Comparison of ENCODE assay signal across 13 cellular contexts in genomic region chr9:134175808-134176598, GRCh38. TPM values are rescaled to one million over a fixed set of nuclear protein-coding genes. Genes with fewer than 3 reads are reported as not detected.
DNase-seq lines count a peak whose midpoint lies in the region; ATAC-seq and TF ChIP-seq lines count a peak whose summit lies in the region.
"Had no signal": no experiment of that assay in that cellular context is flagged by ENCODE, and none has a peak within 500 bp of the region (broad histone marks: within the 10 kb centered on the region; RNA-seq: fewer than 3 reads in every experiment).

No MANE protein-coding gene starts in this region.

- H3K4me3 ChIP-seq in OCI-LY3 (ENCODE audit: low read length) = peak overlapping the region; percentile 63
- H3K4me3 ChIP-seq in gastroesophageal sphincter = no peak overlapping the region
- H3K4me3 ChIP-seq in osteoblast (ENCODE audit: insufficient read depth, low read length) = no peak overlapping the region
- H3K4me3 ChIP-seq: tibial artery had no signal

- 80% methylated on average over 2 of the region's 35 CpGs; no CpG with 5 or more reads in 1 of the 2 donors for WGBS in gastroesophageal sphincter (ENCODE audit: low coverage in 1 of 2), 2 donors

- peaks cover 16% of the 10 kb centered on the region for H3K27me3 ChIP-seq in OCI-LY3 (ENCODE audit: low read depth, low read length)
- peaks cover 50% of the 10 kb centered on the region for H3K27me3 ChIP-seq in gastroesophageal sphincter
- H3K27me3 ChIP-seq in osteoblast (ENCODE audit: insufficient read depth, low read length) = peaks cover 18% of the 10 kb centered on the region

- DNase-seq in AG09319 (ENCODE audit: extremely low read depth, low read depth) = no peak
- peak; percentile 68 for DNase-seq in osteoblast (ENCODE audit: insufficient read length, low spot score, missing footprints)
- no peak for DNase-seq in cerebellar cortex (ENCODE audit: low spot score)
- DNase-seq in NCI-H187 (lab: John Stamatoyannopoulos, UW) = no peak
- DNase-seq: activated CD8-positive, alpha-beta memory T cell treated with anti-CD3 and anti-CD28 coated beads, Interleukin-2, amount 50 U/mL, for 4 hours; effector memory CD8-positive, alpha-beta T cell; tibial artery had no signal

- H3K79me2 ChIP-seq in OCI-LY3 (ENCODE audit: low read length) (no peaks in the 10 kb centered on the region), osteoblast (ENCODE audit: insufficient read depth, low read length) (no peaks in the 10 kb centered on the region)

- H3K4me2 ChIP-seq in OCI-LY3 (ENCODE audit: low read length) (peak overlapping the region; percentile 52), osteoblast (ENCODE audit: insufficient read depth, low read length) (no peak overlapping the region)

- H3K27ac ChIP-seq in OCI-LY3 (ENCODE audit: low read length) (no peak overlapping the region), gastroesophageal sphincter (no peak overlapping the region), osteoblast (ENCODE audit: low read depth, low read length) (no peak overlapping the region)
- H3K27ac ChIP-seq: tibial artery had no signal

- TF ChIP-seq POLR2A in gastroesophageal sphincter (IDR thresholded peaks at IDR 0.05) = no peak

- no peak for ATAC-seq in gastroesophageal sphincter
- no peak for ATAC-seq in HG02798 (IDR thresholded peaks at IDR 0.05; ENCODE audit: poor library complexity, unreplicated experiment)
- ATAC-seq in GM18870 (IDR thresholded peaks at IDR 0.05; ENCODE audit: unreplicated experiment) = no peak
- ATAC-seq: effector memory CD8-positive, alpha-beta T cell had no signal

- H3K9me3 ChIP-seq in OCI-LY3 (ENCODE audit: insufficient read depth, low read length) (no peaks in the 10 kb centered on the region), gastroesophageal sphincter (no peaks in the 10 kb centered on the region), osteoblast (ENCODE audit: low read depth, low read length) (no peaks in the 10 kb centered on the region)
- H3K9me3 ChIP-seq: tibial artery had no signal

- peak overlapping the region; percentile 17; the same call in 1 of the 2 replicates for H3K9ac ChIP-seq in OCI-LY3 (ENCODE audit: low read length)

- peaks cover 31% of the 10 kb centered on the region for H3K4me1 ChIP-seq in OCI-LY3 (ENCODE audit: low read length)
- peaks cover 0 to 32% (median 0%) of the 10 kb centered on the region in 3 donors for H3K4me1 ChIP-seq in gastroesophageal sphincter
- H3K4me1 ChIP-seq in osteoblast (ENCODE audit: insufficient read depth, low read length) = peaks cover 16% of the 10 kb centered on the region

- no peak overlapping the region for H2AFZ ChIP-seq in OCI-LY3 (ENCODE audit: low read depth, low read length)
- H2AFZ ChIP-seq in osteoblast (ENCODE audit: low read length) = no peak overlapping the region

- H4K20me1 ChIP-seq in OCI-LY3 (ENCODE audit: insufficient read depth, low read length) = no peaks in the 10 kb centered on the region
- H4K20me1 ChIP-seq in osteoblast (ENCODE audit: insufficient read depth, low read length) = no peaks in the 10 kb centered on the region

- H3K36me3 ChIP-seq in OCI-LY3 (replicated peaks; ENCODE audit: low read depth, low read length) (no peaks in the 10 kb centered on the region), gastroesophageal sphincter (no peaks in the 10 kb centered on the region), osteoblast (ENCODE audit: insufficient read depth, low read length) (no peaks in the 10 kb centered on the region)
- H3K36me3 ChIP-seq: tibial artery had no signal

- no peak for TF ChIP-seq EP300 in gastroesophageal sphincter (IDR thresholded peaks at IDR 0.05)

- TF ChIP-seq CTCF in AG09319 (IDR thresholded peaks at IDR 0.05; ENCODE audit: low read depth, low read length) = peak; percentile 2; the same call in 1 of the 2 replicates
- TF ChIP-seq CTCF in OCI-LY3 (IDR thresholded peaks at IDR 0.05; ENCODE audit: low read depth, low read length) = no peak
- TF ChIP-seq CTCF in gastroesophageal sphincter (IDR thresholded peaks at IDR 0.05) = peak in 3 of 4 experiments; percentile 31 to 64 (median 40)
- TF ChIP-seq CTCF in osteoblast (IDR thresholded peaks at IDR 0.05; ENCODE audit: extremely low read depth, low read depth, low read length) = no peak

RNA-seq across cellular contexts. Expression of gene RNU6ATAC, which starts 11.6 kb away (rescaled TPM):
- not detected for total RNA-seq in gastroesophageal sphincter
- not detected in 2 replicates for total RNA-seq in osteoblast
- total RNA-seq: M059J, NCI-H460 had no signal

RNA-seq across cellular contexts. Expression of gene WDR5, which starts 40.1 kb away (rescaled TPM):
- total RNA-seq in gastroesophageal sphincter = 10 to 100 TPM; 16.4 to 30.2 (median 24.8) TPM
- total RNA-seq in osteoblast = 17.4 and 17.7 TPM in 2 replicates

Comparison
In these comparisons a context has a peak if more than half of its experiments do, and no peak if none do; other contexts are left out.
1. CTCF ChIP-seq: peak in AG09319 (single experiment) and gastroesophageal sphincter (3 of 4); none in OCI-LY3 (single experiment) and osteoblast (single experiment).